ENCODE assay signal across 14 cellular contexts in the genomic region with DNA sequence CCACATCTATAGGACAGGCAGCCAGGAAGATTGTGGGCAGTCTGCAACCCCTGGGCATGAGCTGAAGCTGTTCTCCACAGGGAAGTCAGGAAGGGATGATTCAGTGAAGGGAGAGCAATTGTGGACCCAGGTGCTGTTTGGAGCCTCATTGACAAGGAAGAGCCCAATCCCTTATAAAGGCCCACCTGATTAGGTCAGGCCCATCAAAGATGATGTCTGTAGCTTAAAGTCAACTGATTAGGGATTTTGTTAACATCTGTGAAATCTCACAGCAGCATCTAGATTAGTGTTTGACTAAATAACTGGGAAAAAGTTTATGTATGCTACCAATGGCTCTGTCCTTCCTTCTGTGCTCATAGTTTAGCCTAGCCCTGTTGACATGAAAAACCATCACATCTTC.
A peak's percentile ranks its signal among the peaks of the same experiment; 100 is the strongest.
DNase-seq lines count a peak whose midpoint lies in the region; ATAC-seq, FAIRE-seq and TF ChIP-seq lines count a peak whose summit lies in the region.
"Had no signal": no experiment of that assay in that cellular context is flagged by ENCODE, and none has a peak within 500 bp of the region (broad histone marks: within the 10 kb centered on the region; RNA-seq: fewer than 3 reads in every experiment).

No MANE protein-coding gene starts in this region.

- DNase-seq in K562 (ENCODE audit: extremely low read depth in 1 of 4, low spot score in 3 of 4) (no peak), foreskin keratinocyte (no peak), trophoblast cell (no peak), SW480 (ENCODE audit: low spot score) (no peak), D341Med (ENCODE audit: low spot score) (no peak)
- DNase-seq in stimulated activated naive CD4-positive, alpha-beta T cell treated with Interleukin-2 at 50 U/mL for 16 hours (lab: John Stamatoyannopoulos, UW), result no peak
- DNase-seq: CD8-positive, alpha-beta T cell; COR-L47; DMS 273 treated with DMSO at 0.1 percent for 48 hours; H9 had no signal

- no peak overlapping the region for H3K14ac ChIP-seq in trophoblast cell (ENCODE audit: low read length)

- H4K8ac ChIP-seq in trophoblast cell (ENCODE audit: low read depth, low read length), result no peak overlapping the region

- CTCF ChIA-PET in K562 (lab: Yijun Ruan, JAX; ENCODE audit: low intra/inter-chr PET ratio), result no interaction called here

- FAIRE-seq in K562 (lab: Jason Lieb, UNC), result no peak
- FAIRE-seq: A549, GM18507 had no signal

- H3K27me3 ChIP-seq in K562 (ENCODE audit: control insufficient read depth in 2 of 2, insufficient read depth in 2 of 2, low read length in 2 of 2) (peaks cover 8 to 27% of the 10 kb centered on the region in 2 experiments; a peak in 2 of 5 replicates), foreskin keratinocyte (no peaks in the 10 kb centered on the region), trophoblast cell (ENCODE audit: insufficient read depth, low read length) (no peaks in the 10 kb centered on the region)

- no peak overlapping the region for H4K12ac ChIP-seq in trophoblast cell (ENCODE audit: low read depth, low read length)

- H3K9me1 ChIP-seq in K562 (ENCODE audit: control insufficient read depth, insufficient read depth, low read length), result no peaks in the 10 kb centered on the region

- H3K9me3 ChIP-seq in K562 (replicated peaks; ENCODE audit: control insufficient read depth, insufficient read depth, low read depth, low read length) (no peaks in the 10 kb centered on the region), trophoblast cell (ENCODE audit: insufficient read depth, low read depth, low read length) (no peaks in the 10 kb centered on the region)
- H3K9me3 ChIP-seq: A549 had no signal

- H3K79me2 ChIP-seq in K562 (ENCODE audit: control insufficient read depth, insufficient read depth, low read length) (no peaks in the 10 kb centered on the region), trophoblast cell (ENCODE audit: control insufficient read depth, insufficient read depth, low read length, poor library complexity) (no peaks in the 10 kb centered on the region)

- H2BK5ac ChIP-seq in trophoblast cell (ENCODE audit: low read depth, low read length, poor library complexity), result no peak overlapping the region

- H3K9ac ChIP-seq in K562 (ENCODE audit: insufficient read depth in 1 of 2, low read depth in 2 of 2, low read length in 2 of 2) (no peak overlapping the region), trophoblast cell (ENCODE audit: low read length) (no peak overlapping the region)

- H3K4me1 ChIP-seq in K562 (replicated peaks in 1 of 2; ENCODE audit: control insufficient read depth in 2 of 2, insufficient read depth in 2 of 2, low read length in 2 of 2), result no peaks in the 10 kb centered on the region
- peaks cover 1% of the 10 kb centered on the region for H3K4me1 ChIP-seq in foreskin keratinocyte
- peaks cover 0 to 5% of the 10 kb centered on the region in 2 experiments for H3K4me1 ChIP-seq in trophoblast cell (ENCODE audit: control insufficient read depth in 1 of 2, insufficient read depth in 2 of 2, low read length in 2 of 2)
- H3K4me1 ChIP-seq: A549 had no signal

- ATAC-seq in K562 (no peak), foreskin keratinocyte (peak; percentile 33)
- ATAC-seq: A549; CD8-positive, alpha-beta T cell; GM23338 had no signal

- TF ChIP-seq CTCF in K562 (IDR thresholded peaks at IDR 0.05 in 2 of 3, conservative IDR thresholded peaks at IDR 0.05 in 1 of 3; ENCODE audit: insufficient read depth in 2 of 3, low read depth in 1 of 3, low read length in 3 of 3), result no peak
- TF ChIP-seq CTCF in foreskin keratinocyte (conservative IDR thresholded peaks at IDR 0.05), result no peak

- H2AK5ac ChIP-seq in trophoblast cell (ENCODE audit: low read length), result no peak overlapping the region

- H3K4me2 ChIP-seq in K562 (ENCODE audit: insufficient read depth, low read length) (no peak overlapping the region), trophoblast cell (ENCODE audit: low read length) (no peak overlapping the region)
- H3K4me2 ChIP-seq: A549, GM23338 had no signal

- H3K27ac ChIP-seq in K562 (ENCODE audit: extremely low read depth, low read depth, low read length), result no peak overlapping the region
- H3K27ac ChIP-seq in foreskin keratinocyte, result no peak overlapping the region
- H3K27ac ChIP-seq in trophoblast cell (ENCODE audit: low read depth, low read length), result no peak overlapping the region
- H3K27ac ChIP-seq: A549, HL-60 had no signal

- H2AFZ ChIP-seq in K562 (ENCODE audit: low read depth, low read length), result no peak overlapping the region
- H2AFZ ChIP-seq in trophoblast cell (ENCODE audit: insufficient read depth, low read length, poor library complexity), result no peak overlapping the region
- H2AFZ ChIP-seq: GM23338 had no signal

- POLR2A ChIA-PET in K562 (lab: Yijun Ruan, JAX), result no interaction called here

- H3K23ac ChIP-seq in trophoblast cell (ENCODE audit: low read length), result no peak overlapping the region

- no TSS peak for BruUV-seq in K562 (replicated peaks; lab: Mats Ljungman, UMichigan)

- intact Hi-C loops in K562 (cut with micrococcal nuclease), result no loop called here

- no peaks in the 10 kb centered on the region for H4K20me1 ChIP-seq in K562 (replicated peaks; ENCODE audit: control insufficient read depth, insufficient read depth, low read length)

- TF ChIP-seq RAD21 in K562 (CRISPR knock-in tag; conservative IDR thresholded peaks at IDR 0.05 in 1 of 2, IDR thresholded peaks at IDR 0.05 in 1 of 2), result no peak

- in situ Hi-C loops in K562 (cut with MboI), result no loop called here

- H3K36me3 ChIP-seq in K562 (ENCODE audit: control insufficient read depth, insufficient read depth, low read length) (no peaks in the 10 kb centered on the region), trophoblast cell (ENCODE audit: control insufficient read depth in 1 of 2, insufficient read depth in 2 of 2, low read length in 2 of 2) (peaks cover 5% of the 10 kb centered on the region in 2 experiments)

- TF ChIP-seq POLR2A in K562 (conservative IDR thresholded peaks at IDR 0.05), result no peak

- no peak overlapping the region for H2BK120ac ChIP-seq in trophoblast cell (ENCODE audit: insufficient read depth, low read length, poor library complexity)

- TF ChIP-seq EP300 in K562 (IDR thresholded peaks at IDR 0.05; ENCODE audit: low read length), result no peak

- H3K79me1 ChIP-seq in trophoblast cell (ENCODE audit: low read length), result no peaks in the 10 kb centered on the region

- H2BK12ac ChIP-seq in trophoblast cell (ENCODE audit: low read length), result no peak overlapping the region

- H4K91ac ChIP-seq in trophoblast cell (ENCODE audit: low read depth, low read length), result no peak overlapping the region

- H3K18ac ChIP-seq in trophoblast cell (ENCODE audit: low read length), result peak overlapping the region; percentile 68

- no peak overlapping the region for H3K4ac ChIP-seq in trophoblast cell (ENCODE audit: low read depth, low read length)

- H3K4me3 ChIP-seq in K562 (no peak overlapping the region), trophoblast cell (ENCODE audit: low read depth, low read length) (no peak overlapping the region)
- H3K4me3 ChIP-seq: A549, GM23338 had no signal

TF ChIP-seq in K562, 482 proteins besides CTCF, POLR2A, EP300 and RAD21:
- TF ChIP-seq ZC3H4 (CRISPR knock-in tag; IDR thresholded peaks at IDR 0.05; ENCODE audit: borderline replicate concordance) (no peak), ZNF134 (CRISPR knock-in tag; conservative IDR thresholded peaks at IDR 0.05) (peak; percentile 73)
